Comparison of ENCODE assay signal across 18 cellular contexts in genomic region chr9:75134495-75134894, GRCh38.
"Had no signal": no experiment of that assay in that cellular context is flagged by ENCODE, and none has a peak within 500 bp of the region (broad histone marks: within the 10 kb centered on the region; RNA-seq: fewer than 3 reads in every experiment).

No MANE protein-coding gene starts in this region.

- H3K9me3 Mint-ChIP-seq: mesothelial cell of epicardium; stimulated activated memory B cell treated with anti-CD40 and anti-IgM and Interleukin-4, amounts not matched to agents 10 μg/mL and 1 μg/mL and 100 μg/mL, for 72 hours had no signal

- H3K27me3 ChIP-seq: body of pancreas, foreskin keratinocyte, pancreas, tibial artery had no signal

- H3K4me1 Mint-ChIP-seq: stimulated activated memory B cell treated with anti-CD40 and anti-IgM and Interleukin-4, amounts not matched to agents 10 μg/mL and 1 μg/mL and 100 μg/mL, for 72 hours had no signal

- ATAC-seq: activated CD4-positive, CD25-positive, alpha-beta regulatory T cell treated with anti-CD3 and anti-CD28 coated beads, Interleukin-2, amount 50 U/mL, for 24 hours; activated naive CD4-positive, alpha-beta T cell treated with anti-CD3 and anti-CD28 coated beads, Interleukin-2, amount 50 U/mL, for 72 hours; body of pancreas; foreskin keratinocyte; pancreas; stimulated activated memory B cell treated with anti-CD40 and anti-IgM and Interleukin-4, amounts not matched to agents 10 μg/mL and 1 μg/mL and 100 μg/mL, for 72 hours had no signal

- H3K27ac Mint-ChIP-seq: mesothelial cell of epicardium; stimulated activated memory B cell treated with anti-CD40 and anti-IgM and Interleukin-4, amounts not matched to agents 10 μg/mL and 1 μg/mL and 100 μg/mL, for 72 hours had no signal

- H3K27me3 Mint-ChIP-seq: stimulated activated memory B cell treated with anti-CD40 and anti-IgM and Interleukin-4, amounts not matched to agents 10 μg/mL and 1 μg/mL and 100 μg/mL, for 72 hours had no signal

- H3K9me3 ChIP-seq: body of pancreas, pancreas, tibial artery had no signal

- DNase-seq: activated CD4-positive, alpha-beta T cell treated with anti-CD3 and anti-CD28 coated beads, Interleukin-2, amount 50 U/mL, for 48 hours; activated effector memory CD4-positive, alpha-beta T cell treated with Interleukin-2 at 50 U/mL for 16 hours; body of pancreas; central memory CD4-positive, alpha-beta T cell; effector CD4-positive, alpha-beta T cell; foreskin keratinocyte; glutamatergic neuron; hypothalamus; pancreas; stimulated activated CD4-positive, alpha-beta T cell treated with anti-CD3 and anti-CD28 coated beads, Interleukin-12 subunit alpha, Interleukin-12 subunit beta, amount 100 ng/mL, for 4 hours; stimulated activated CD4-positive, alpha-beta T cell treated with anti-CD3 and anti-CD28 coated beads, Interleukin-2, amount 100 ng/mL, for 24 hours; T-helper 9 cell; tibial artery had no signal

- H3K4me3 ChIP-seq: body of pancreas, coronary artery, pancreas, tibial artery had no signal

- H3K4me3 Mint-ChIP-seq: mesothelial cell of epicardium; stimulated activated memory B cell treated with anti-CD40 and anti-IgM and Interleukin-4, amounts not matched to agents 10 μg/mL and 1 μg/mL and 100 μg/mL, for 72 hours had no signal

- H3K4me1 ChIP-seq: body of pancreas, foreskin keratinocyte, pancreas, tibial artery had no signal

- H3K27ac ChIP-seq: body of pancreas, coronary artery, foreskin keratinocyte, pancreas, tibial artery had no signal
